24 cellular contexts compared by ENCODE assay signal in the genomic region with DNA sequence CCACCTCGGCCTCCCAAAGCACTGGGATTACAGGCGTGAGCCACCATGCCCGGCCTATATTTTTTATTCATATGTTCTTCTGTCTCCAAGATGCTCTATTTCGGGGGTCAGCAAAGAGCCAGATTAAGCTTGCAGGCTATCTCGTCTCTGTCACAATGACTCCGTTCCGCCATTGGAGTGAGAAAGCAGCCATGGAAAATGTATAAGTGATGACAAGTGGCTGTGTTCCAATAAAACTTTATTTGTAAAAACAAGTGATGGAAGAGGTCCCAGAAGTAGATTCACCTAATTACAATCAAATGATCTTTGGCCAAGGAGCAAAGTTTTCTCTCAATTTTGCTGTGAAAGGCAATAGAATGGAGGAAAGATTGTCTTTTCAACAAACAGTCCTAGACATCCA.
DNase-seq lines count a peak whose midpoint lies in the region; ATAC-seq, FAIRE-seq and TF ChIP-seq lines count a peak whose summit lies in the region.
"Had no signal": no experiment of that assay in that cellular context is flagged by ENCODE, and none has a peak within 500 bp of the region (broad histone marks: within the 10 kb centered on the region; RNA-seq: fewer than 3 reads in every experiment).

No MANE protein-coding gene starts in this region.

- H3K4me2 ChIP-seq in K562 (ENCODE audit: insufficient read depth, low read length), result no peak overlapping the region
- H3K4me2 ChIP-seq: BLaER1 treated with 17β-estradiol and CSF1 and Interleukin-3, amounts not matched to agents 10 nM and 100 nM had no signal

- no peaks in the 10 kb centered on the region for H4K20me1 ChIP-seq in K562 (replicated peaks; ENCODE audit: control insufficient read depth, insufficient read depth, low read length)
- H4K20me1 ChIP-seq: BLaER1 treated with 17β-estradiol and CSF1 and Interleukin-3, amounts not matched to agents 10 nM and 100 nM had no signal

- no peaks in the 10 kb centered on the region for H3K9me1 ChIP-seq in K562 (ENCODE audit: control insufficient read depth, insufficient read depth, low read length)

- no peaks in the 10 kb centered on the region for H3K9me3 ChIP-seq in K562 (replicated peaks; ENCODE audit: control insufficient read depth, insufficient read depth, low read depth, low read length)
- H3K9me3 ChIP-seq: Caco-2 had no signal

- no TSS peak for BruUV-seq in K562 (replicated peaks; lab: Mats Ljungman, UMichigan)

- no peak overlapping the region for H3K4me3 ChIP-seq in K562
- H3K4me3 ChIP-seq in coronary artery, result no peak overlapping the region
- H3K4me3 ChIP-seq: BLaER1 treated with 17β-estradiol and CSF1 and Interleukin-3, amounts not matched to agents 10 nM and 100 nM had no signal

- TF ChIP-seq RAD21 in K562 (CRISPR knock-in tag; conservative IDR thresholded peaks at IDR 0.05 in 1 of 2, IDR thresholded peaks at IDR 0.05 in 1 of 2), result no peak

- no peak overlapping the region for H2AFZ ChIP-seq in K562 (ENCODE audit: low read depth, low read length)

- H3K27me3 Mint-ChIP-seq in activated CD8-positive, alpha-beta memory T cell treated with anti-CD3 and anti-CD28 coated beads, Interleukin-2, amount 10 ng/mL, durations not matched to agents 7 days and 5 days, result peaks cover 34% of the 10 kb centered on the region

- no peaks in the 10 kb centered on the region for H3K79me2 ChIP-seq in K562 (ENCODE audit: control insufficient read depth, insufficient read depth, low read length)

- peaks cover 7% of the 10 kb centered on the region for H3K9me3 Mint-ChIP-seq in activated CD8-positive, alpha-beta memory T cell treated with anti-CD3 and anti-CD28 coated beads, Interleukin-2, amount 10 ng/mL, durations not matched to agents 7 days and 5 days (ENCODE audit: low read depth)

- no peak overlapping the region for H3K9ac ChIP-seq in K562 (ENCODE audit: insufficient read depth in 1 of 2, low read depth in 2 of 2, low read length in 2 of 2)
- H3K9ac ChIP-seq: BLaER1 treated with 17β-estradiol and CSF1 and Interleukin-3, amounts not matched to agents 10 nM and 100 nM had no signal

- H3K4me3 Mint-ChIP-seq in activated CD8-positive, alpha-beta memory T cell treated with anti-CD3 and anti-CD28 coated beads, Interleukin-2, amount 10 ng/mL, durations not matched to agents 7 days and 5 days, result no peak overlapping the region
- H3K4me3 Mint-ChIP-seq: B cell; CD4-positive, alpha-beta T cell; CD8-positive, alpha-beta T cell had no signal

- H3K4me1 ChIP-seq in K562 (replicated peaks in 1 of 2; ENCODE audit: control insufficient read depth in 2 of 2, insufficient read depth in 2 of 2, low read length in 2 of 2), result no peaks in the 10 kb centered on the region
- H3K4me1 ChIP-seq: Caco-2 had no signal

- H3K27ac Mint-ChIP-seq in activated CD8-positive, alpha-beta memory T cell treated with anti-CD3 and anti-CD28 coated beads, Interleukin-2, amount 10 ng/mL, durations not matched to agents 7 days and 5 days, result no peak overlapping the region
- H3K27ac Mint-ChIP-seq: B cell; CD4-positive, alpha-beta T cell; CD8-positive, alpha-beta T cell had no signal

- 11% methylated on average over 7 of the region's 7 CpGs for WGBS in K562 (ENCODE audit: insufficient coverage, low coverage, missing lambda C conversion rate)

- H3K27me3 ChIP-seq in K562 (ENCODE audit: control insufficient read depth in 2 of 2, insufficient read depth in 2 of 2, low read length in 2 of 2), result peaks cover 0 to under 1% of the 10 kb centered on the region in 2 experiments; a peak in 1 of 5 replicates
- H3K27me3 ChIP-seq: BLaER1 treated with 17β-estradiol and CSF1 and Interleukin-3, amounts not matched to agents 10 nM and 100 nM had no signal

- no peak for ATAC-seq in activated CD8-positive, alpha-beta memory T cell treated with anti-CD3 and anti-CD28 coated beads, Interleukin-2, amount 10 ng/mL, durations not matched to agents 7 days and 5 days
- ATAC-seq in K562 (no peak), left lobe of liver (no peak), GM21528 (IDR thresholded peaks at IDR 0.05; ENCODE audit: low FRiP score, unreplicated experiment) (no peak)
- ATAC-seq: CD8-positive, alpha-beta T cell had no signal

- DNase-seq in activated CD8-positive, alpha-beta memory T cell treated with anti-CD3 and anti-CD28 coated beads, Interleukin-2, amount 10 ng/mL, durations not matched to agents 7 days and 5 days, result peak; percentile 11
- DNase-seq in activated CD8-positive, alpha-beta memory T cell treated with anti-CD3 and anti-CD28 coated beads, Interleukin-2, amount 50 U/mL, for 48 hours, result no peak
- DNase-seq in K562 (ENCODE audit: extremely low read depth in 1 of 4, low spot score in 3 of 4), result no peak
- peak; percentile 31 for DNase-seq in coronary artery (ENCODE audit: low spot score)
- peak; percentile 1 for DNase-seq in left lobe of liver (ENCODE audit: low spot score)
- no peak for DNase-seq in NCI-H2171 (lab: John Stamatoyannopoulos, UW)
- no peak for DNase-seq in Kasumi-1 (lab: John Stamatoyannopoulos, UW)
- DNase-seq: 8988T; AML-193; Caco-2; Calu3; CD4-positive, alpha-beta T cell; CD8-positive, alpha-beta T cell; DMS79 treated with DMSO at 0.1 percent for 48 hours; GF-D8 had no signal

- no peak for TF ChIP-seq EP300 in K562 (IDR thresholded peaks at IDR 0.05; ENCODE audit: low read length)

- H3K36me3 ChIP-seq in K562 (ENCODE audit: control insufficient read depth, insufficient read depth, low read length), result no peaks in the 10 kb centered on the region
- H3K36me3 ChIP-seq: BLaER1 treated with 17β-estradiol and CSF1 and Interleukin-3, amounts not matched to agents 10 nM and 100 nM had no signal

- H3K27ac ChIP-seq in K562 (ENCODE audit: extremely low read depth, low read depth, low read length) (no peak overlapping the region), coronary artery (no peak overlapping the region)
- H3K27ac ChIP-seq: BLaER1 treated with 17β-estradiol and CSF1 and Interleukin-3, amounts not matched to agents 10 nM and 100 nM; C4-2B had no signal

- CTCF ChIA-PET in activated CD8-positive, alpha-beta memory T cell treated with anti-CD3 and anti-CD28 coated beads, Interleukin-2, amount 10 ng/mL, durations not matched to agents 7 days and 5 days (lab: Charles Lee), result interaction anchor here (1.1 kb wide), 1 partner anchor 12 kb away, joined by 3 read pairs; no protein-coding TSS in a partner anchor
- CTCF ChIA-PET in K562 (lab: Yijun Ruan, JAX; ENCODE audit: low intra/inter-chr PET ratio), result no interaction called here

- intact Hi-C loops in K562 (cut with micrococcal nuclease), result no loop called here

- TF ChIP-seq CTCF in K562 (IDR thresholded peaks at IDR 0.05 in 2 of 3, conservative IDR thresholded peaks at IDR 0.05 in 1 of 3; ENCODE audit: insufficient read depth in 2 of 3, low read depth in 1 of 3, low read length in 3 of 3), result no peak
- TF ChIP-seq CTCF in coronary artery (IDR thresholded peaks at IDR 0.05), result no peak

- TF ChIP-seq POLR2A in K562 (conservative IDR thresholded peaks at IDR 0.05), result no peak

- no peaks in the 10 kb centered on the region for H3K4me1 Mint-ChIP-seq in activated CD8-positive, alpha-beta memory T cell treated with anti-CD3 and anti-CD28 coated beads, Interleukin-2, amount 10 ng/mL, durations not matched to agents 7 days and 5 days
- H3K4me1 Mint-ChIP-seq: B cell had no signal

- no peak for FAIRE-seq in K562 (lab: Jason Lieb, UNC)
- FAIRE-seq: A204.1, D721Med, G401.6, GM12891, GM19239 had no signal

- H3K36me3 Mint-ChIP-seq in activated CD8-positive, alpha-beta memory T cell treated with anti-CD3 and anti-CD28 coated beads, Interleukin-2, amount 10 ng/mL, durations not matched to agents 7 days and 5 days, result peaks cover 3% of the 10 kb centered on the region
- H3K36me3 Mint-ChIP-seq: CD8-positive, alpha-beta T cell had no signal

- POLR2A ChIA-PET in K562 (lab: Yijun Ruan, JAX), result interaction anchor here (0.7 kb wide), 1 partner anchor 710 kb away, joined by 4 read pairs; no protein-coding TSS in a partner anchor

- in situ Hi-C loops in K562 (cut with MboI), result loop anchor here (25.0 kb wide), 1 partner anchor 1948 kb away; no protein-coding TSS in a partner anchor

Comparison
In these comparisons a context has a peak if more than half of its experiments do, and no peak if none do; other contexts are left out.
1. DNase-seq: peak in activated CD8-positive, alpha-beta memory T cell treated with anti-CD3 and anti-CD28 coated beads, Interleukin-2, amount 10 ng/mL, durations not matched to agents 7 days and 5 days (single experiment), coronary artery (single experiment) and left lobe of liver (single experiment); none in activated CD8-positive, alpha-beta memory T cell treated with anti-CD3 and anti-CD28 coated beads, Interleukin-2, amount 50 U/mL, for 48 hours (single experiment), K562 (0 of 4), NCI-H2171 (single experiment) and Kasumi-1 (0 of 2).